ENCODE assay signal across 1 cellular context in the genomic region with DNA sequence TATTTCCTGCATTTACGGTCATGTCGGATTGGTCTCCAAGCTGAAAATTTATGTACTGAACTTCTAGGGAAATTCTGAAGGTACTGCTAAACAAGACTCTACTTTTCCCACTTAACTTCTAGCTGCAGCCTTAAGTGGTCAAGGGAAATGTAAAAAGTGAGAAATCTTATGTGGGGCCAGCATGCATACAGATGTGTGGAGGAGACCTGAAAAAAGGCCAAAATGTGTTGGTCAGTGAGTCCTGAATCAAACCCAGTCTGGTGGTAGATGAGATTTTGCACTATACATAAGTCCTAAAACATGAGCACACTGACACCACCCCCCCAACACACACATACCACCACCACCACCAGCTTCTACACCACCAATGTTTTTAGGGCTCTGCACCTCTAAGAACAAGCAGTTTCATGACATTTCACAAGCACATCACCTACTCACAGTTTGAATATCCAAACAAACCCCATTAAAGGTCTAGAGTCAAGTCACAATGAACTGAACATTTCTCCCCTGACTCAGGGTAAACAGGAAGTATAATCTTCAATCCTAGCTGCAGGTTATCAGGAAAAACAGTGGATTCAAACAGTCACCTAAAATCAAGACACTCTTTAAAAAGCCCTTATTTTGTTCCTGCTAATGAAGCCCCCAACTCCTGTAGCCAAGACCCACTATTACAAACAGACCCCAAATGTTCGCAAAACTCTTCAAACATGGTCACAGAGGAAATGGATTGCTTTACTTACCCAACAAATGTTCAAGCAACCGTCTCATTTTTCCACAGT.
TF ChIP-seq lines count a peak whose summit lies in the region.

No MANE protein-coding gene starts in this region.

TF ChIP-seq in GM12878, 131 proteins besides CTCF, POLR2A, EP300 and RAD21:
- TF ChIP-seq, protein P1, sequence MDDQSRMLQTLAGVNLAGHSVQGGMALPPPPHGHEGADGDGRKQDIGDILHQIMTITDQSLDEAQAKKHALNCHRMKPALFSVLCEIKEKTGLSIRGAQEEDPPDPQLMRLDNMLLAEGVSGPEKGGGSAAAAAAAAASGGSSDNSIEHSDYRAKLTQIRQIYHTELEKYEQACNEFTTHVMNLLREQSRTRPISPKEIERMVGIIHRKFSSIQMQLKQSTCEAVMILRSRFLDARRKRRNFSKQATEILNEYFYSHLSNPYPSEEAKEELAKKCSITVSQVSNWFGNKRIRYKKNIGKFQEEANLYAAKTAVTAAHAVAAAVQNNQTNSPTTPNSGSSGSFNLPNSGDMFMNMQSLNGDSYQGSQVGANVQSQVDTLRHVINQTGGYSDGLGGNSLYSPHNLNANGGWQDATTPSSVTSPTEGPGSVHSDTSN (IDR thresholded peaks at IDR 0.05; ENCODE audit: insufficient replicate concordance, low read depth, low read length), result no peak
- TF ChIP-seq, protein P2, sequence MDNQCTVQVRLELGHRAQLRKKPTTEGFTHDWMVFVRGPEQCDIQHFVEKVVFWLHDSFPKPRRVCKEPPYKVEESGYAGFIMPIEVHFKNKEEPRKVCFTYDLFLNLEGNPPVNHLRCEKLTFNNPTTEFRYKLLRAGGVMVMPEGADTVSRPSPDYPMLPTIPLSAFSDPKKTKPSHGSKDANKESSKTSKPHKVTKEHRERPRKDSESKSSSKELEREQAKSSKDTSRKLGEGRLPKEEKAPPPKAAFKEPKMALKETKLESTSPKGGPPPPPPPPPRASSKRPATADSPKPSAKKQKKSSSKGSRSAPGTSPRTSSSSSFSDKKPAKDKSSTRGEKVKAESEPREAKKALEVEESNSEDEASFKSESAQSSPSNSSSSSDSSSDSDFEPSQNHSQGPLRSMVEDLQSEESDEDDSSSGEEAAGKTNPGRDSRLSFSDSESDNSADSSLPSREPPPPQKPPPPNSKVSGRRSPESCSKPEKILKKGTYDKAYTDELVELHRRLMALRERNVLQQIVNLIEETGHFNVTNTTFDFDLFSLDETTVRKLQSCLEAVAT (IDR thresholded peaks at IDR 0.05), result peak; percentile 18; the same call in 1 of the 2 replicates
- TF ChIP-seq, protein P3, sequence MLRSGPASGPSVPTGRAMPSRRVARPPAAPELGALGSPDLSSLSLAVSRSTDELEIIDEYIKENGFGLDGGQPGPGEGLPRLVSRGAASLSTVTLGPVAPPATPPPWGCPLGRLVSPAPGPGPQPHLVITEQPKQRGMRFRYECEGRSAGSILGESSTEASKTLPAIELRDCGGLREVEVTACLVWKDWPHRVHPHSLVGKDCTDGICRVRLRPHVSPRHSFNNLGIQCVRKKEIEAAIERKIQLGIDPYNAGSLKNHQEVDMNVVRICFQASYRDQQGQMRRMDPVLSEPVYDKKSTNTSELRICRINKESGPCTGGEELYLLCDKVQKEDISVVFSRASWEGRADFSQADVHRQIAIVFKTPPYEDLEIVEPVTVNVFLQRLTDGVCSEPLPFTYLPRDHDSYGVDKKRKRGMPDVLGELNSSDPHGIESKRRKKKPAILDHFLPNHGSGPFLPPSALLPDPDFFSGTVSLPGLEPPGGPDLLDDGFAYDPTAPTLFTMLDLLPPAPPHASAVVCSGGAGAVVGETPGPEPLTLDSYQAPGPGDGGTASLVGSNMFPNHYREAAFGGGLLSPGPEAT (IDR thresholded peaks at IDR 0.05; ENCODE audit: low read depth), result no peak; the same call in 1 of the 2 replicates
- TF ChIP-seq SIN3A (IDR thresholded peaks at IDR 0.05; ENCODE audit: low read depth, low read length) (peak; percentile 25; the same call in 1 of the 2 replicates), LARP7 (IDR thresholded peaks at IDR 0.05) (no peak), POLR2AphosphoS2 (IDR thresholded peaks at IDR 0.05; ENCODE audit: low read depth, low read length) (0 out of 2 replicates have a peak, but pooled peaks have one; percentile 37), SUPT20H (IDR thresholded peaks at IDR 0.05; ENCODE audit: borderline replicate concordance, control insufficient read depth, low read depth, low read length) (no peak), MXI1 (IDR thresholded peaks at IDR 0.05; ENCODE audit: low read depth, low read length) (0 out of 2 replicates have a peak, but pooled peaks have one; percentile 36), CREB1 (IDR thresholded peaks at IDR 0.05; ENCODE audit: low read depth) (no peak), IKZF2 (IDR thresholded peaks at IDR 0.05) (no peak), BCL11A (IDR thresholded peaks at IDR 0.05; ENCODE audit: low read depth, low read length) (no peak), SMARCA5 (IDR thresholded peaks at IDR 0.05) (peak; percentile 43; the same call in 1 of the 2 replicates), CHD4 (IDR thresholded peaks at IDR 0.05) (no peak), BRCA1 (IDR thresholded peaks at IDR 0.05; ENCODE audit: low read depth, low read length) (no peak), KAT2A (conservative IDR thresholded peaks at IDR 0.05; ENCODE audit: control insufficient read depth, low read depth, low read length) (no peak), ASH2L (IDR thresholded peaks at IDR 0.05; ENCODE audit: borderline replicate concordance, low read depth) (no peak), CBX5 (IDR thresholded peaks at IDR 0.05; ENCODE audit: low read depth) (no peak)
TF ChIP-seq in GM12878: peak in this region for 5.
